In the genomic region with DNA sequence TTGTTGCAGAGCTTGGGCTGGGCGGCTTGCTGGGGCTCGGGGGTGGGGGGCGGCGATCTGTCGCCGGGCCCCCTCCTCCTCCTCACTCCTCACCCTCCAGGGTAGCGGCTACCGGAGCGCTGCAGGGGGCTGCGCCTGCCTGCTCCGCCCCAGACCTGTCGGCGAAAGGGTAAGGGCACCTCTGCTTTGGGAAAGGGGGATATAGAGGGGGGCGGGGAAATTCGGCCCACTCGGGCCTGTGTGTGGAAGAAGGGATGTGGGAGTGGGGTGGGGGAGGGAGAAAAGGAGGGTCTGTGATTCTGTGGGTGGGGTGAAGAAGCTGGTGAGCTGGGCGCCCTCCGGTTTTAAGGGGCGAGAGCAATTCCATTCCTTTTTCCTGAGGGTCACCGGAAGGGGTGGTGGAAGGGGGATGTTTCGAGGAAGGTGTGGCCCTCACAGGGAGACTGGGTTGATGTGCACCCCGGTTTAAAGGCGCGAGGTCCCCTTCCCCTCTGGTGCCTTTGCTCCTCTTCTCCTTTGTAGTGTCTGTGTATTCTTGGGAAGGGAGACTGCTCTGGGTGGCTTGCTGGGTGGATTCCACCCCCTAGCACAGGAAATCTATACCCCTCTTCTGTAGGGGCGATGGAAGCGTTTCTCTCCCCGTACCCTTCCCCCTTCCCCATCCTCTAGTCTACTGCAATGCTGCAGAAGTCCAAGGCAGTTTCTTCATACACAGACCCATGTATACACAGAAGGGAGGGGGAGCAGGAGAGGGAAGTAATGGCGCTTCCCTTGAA, we compare ENCODE assay signal across 8 cellular contexts. TPM values are rescaled to one million over a fixed set of nuclear protein-coding genes. Genes with fewer than 3 reads are reported as not detected.
A peak's percentile ranks its signal among the peaks of the same experiment; 100 is the strongest.
DNase-seq lines count a peak whose midpoint lies in the region; ATAC-seq and TF ChIP-seq lines count a peak whose summit lies in the region.

No MANE protein-coding gene starts in this region.

- TF ChIP-seq CTCF in GM13976 (IDR thresholded peaks at IDR 0.05; ENCODE audit: borderline replicate concordance, control extremely low read depth, extremely low read depth, insufficient read depth, missing control alignments), result no peak

- peaks cover 18% of the 10 kb centered on the region for H3K36me3 Mint-ChIP-seq in activated T-helper 1 cell treated with anti-CD3 and anti-CD28 coated beads, Interleukin-12 subunit alpha, Interleukin-12 subunit beta, Interleukin-2, Interleukin-4 antibody, amounts not matched to agents 30 ng/mL and 10 ng/mL and 1 ng/mL, durations not matched to agents 14 hours and 24 hours and 36 hours (ENCODE audit: low read depth)

- peak; percentile 12 for ATAC-seq in GM21786 (IDR thresholded peaks at IDR 0.05; ENCODE audit: unreplicated experiment)

- intact Hi-C loops in activated T-helper 1 cell treated with anti-CD3 and anti-CD28 coated beads, Interleukin-12 subunit alpha, Interleukin-12 subunit beta, Interleukin-2, Interleukin-4 antibody, amounts not matched to agents 30 ng/mL and 10 ng/mL and 1 ng/mL, durations not matched to agents 14 hours and 24 hours and 36 hours (cut with micrococcal nuclease), result loop anchor here (1.0 to 10.0 kb wide), 6 partner anchors 97 to 676 kb away; partner anchors contain the start of genes NUFIP2, PROCA1, RAB34 and RPL23A

- H3K4me1 Mint-ChIP-seq in activated T-helper 1 cell treated with anti-CD3 and anti-CD28 coated beads, Interleukin-12 subunit alpha, Interleukin-12 subunit beta, Interleukin-2, Interleukin-4 antibody, amounts not matched to agents 30 ng/mL and 10 ng/mL and 1 ng/mL, durations not matched to agents 14 hours and 24 hours and 36 hours (ENCODE audit: low read depth), result peaks cover 43% of the 10 kb centered on the region

- in situ Hi-C loops in GM13976 (cut with MboI; ENCODE audit: low sequenced_read_pairs, unreplicated experiment), result loop anchor here (25.0 kb wide), 1 partner anchor 396 kb away; no protein-coding TSS in a partner anchor

- peak overlapping the region; percentile 92 for H3K27ac Mint-ChIP-seq in activated T-helper 1 cell treated with anti-CD3 and anti-CD28 coated beads, Interleukin-12 subunit alpha, Interleukin-12 subunit beta, Interleukin-2, Interleukin-4 antibody, amounts not matched to agents 30 ng/mL and 10 ng/mL and 1 ng/mL, durations not matched to agents 14 hours and 24 hours and 36 hours

- no peaks in the 10 kb centered on the region for H3K27me3 Mint-ChIP-seq in activated T-helper 1 cell treated with anti-CD3 and anti-CD28 coated beads, Interleukin-12 subunit alpha, Interleukin-12 subunit beta, Interleukin-2, Interleukin-4 antibody, amounts not matched to agents 30 ng/mL and 10 ng/mL and 1 ng/mL, durations not matched to agents 14 hours and 24 hours and 36 hours (ENCODE audit: insufficient read depth)

- H3K4me3 Mint-ChIP-seq in activated T-helper 1 cell treated with anti-CD3 and anti-CD28 coated beads, Interleukin-12 subunit alpha, Interleukin-12 subunit beta, Interleukin-2, Interleukin-4 antibody, amounts not matched to agents 30 ng/mL and 10 ng/mL and 1 ng/mL, durations not matched to agents 14 hours and 24 hours and 36 hours, result peak overlapping the region; percentile 98

- H3K9me3 Mint-ChIP-seq in activated T-helper 1 cell treated with anti-CD3 and anti-CD28 coated beads, Interleukin-12 subunit alpha, Interleukin-12 subunit beta, Interleukin-2, Interleukin-4 antibody, amounts not matched to agents 30 ng/mL and 10 ng/mL and 1 ng/mL, durations not matched to agents 14 hours and 24 hours and 36 hours, result no peaks in the 10 kb centered on the region

- DNase-seq in D341Med (ENCODE audit: low spot score) (peak; percentile 71), NCI-H510A (lab: John Stamatoyannopoulos, UW) (peak; percentile 16), glomerular visceral epithelial cell (ENCODE audit: extremely low spot score) (peak; percentile 30), occipital lobe (lab: John Stamatoyannopoulos, UW) (peak; percentile 8), GM13976 (ENCODE audit: low spot score) (no peak), NCI-H128 (lab: John Stamatoyannopoulos, UW; ENCODE audit: unreplicated experiment) (no peak)
- DNase-seq in activated T-helper 1 cell treated with anti-CD3 and anti-CD28 coated beads, Interleukin-12 subunit alpha, Interleukin-12 subunit beta, Interleukin-2, Interleukin-4 antibody, amounts not matched to agents 30 ng/mL and 10 ng/mL and 1 ng/mL, durations not matched to agents 14 hours and 24 hours and 36 hours (ENCODE audit: low spot score), result no peak

RNA-seq across cellular contexts. Expression of gene TAOK1, which starts 0.9 kb away (rescaled TPM):
- 45.9 and 46.9 TPM in 2 replicates for total RNA-seq in activated T-helper 1 cell treated with anti-CD3 and anti-CD28 coated beads, Interleukin-12 subunit alpha, Interleukin-12 subunit beta, Interleukin-2, Interleukin-4 antibody, amounts not matched to agents 30 ng/mL and 10 ng/mL and 1 ng/mL, durations not matched to agents 14 hours and 24 hours and 36 hours
- 170 TPM for total RNA-seq in occipital lobe

Comparison
In these comparisons a context has a peak if more than half of its experiments do, and no peak if none do; other contexts are left out.
1. DNase-seq: peak in D341Med (single experiment), NCI-H510A (single experiment), glomerular visceral epithelial cell (single experiment) and occipital lobe (single experiment); none in activated T-helper 1 cell treated with anti-CD3 and anti-CD28 coated beads, Interleukin-12 subunit alpha, Interleukin-12 subunit beta, Interleukin-2, Interleukin-4 antibody, amounts not matched to agents 30 ng/mL and 10 ng/mL and 1 ng/mL, durations not matched to agents 14 hours and 24 hours and 36 hours (single experiment), GM13976 (single experiment) and NCI-H128 (single experiment).